In genomic region chr6:33961686-33962085, GRCh38 we compare ENCODE assay signal across 14 cellular contexts.
"Had no signal": no experiment of that assay in that cellular context is flagged by ENCODE, and none has a peak within 500 bp of the region (broad histone marks: within the 10 kb centered on the region; RNA-seq: fewer than 3 reads in every experiment).

No MANE protein-coding gene starts in this region.

- FAIRE-seq: frontal cortex, small intestine had no signal

- H3K27ac ChIP-seq: colonic mucosa, heart left ventricle, right atrium auricular region, thyroid gland, uterus had no signal

- H3K9me3 ChIP-seq: colonic mucosa, right atrium auricular region, thyroid gland, uterus had no signal

- H3K27me3 ChIP-seq: colonic mucosa, right atrium auricular region, thyroid gland, uterus had no signal

- DNase-seq: colonic mucosa; effector CD4-positive, alpha-beta T cell; hippocampal formation; naive B cell; small intestine; stimulated activated CD4-positive, alpha-beta T cell treated with anti-CD3 and anti-CD28 coated beads, Interleukin-12 subunit alpha, Interleukin-12 subunit beta, amount 100 ng/mL, for 4 hours; stimulated activated CD4-positive, alpha-beta T cell treated with anti-CD3 and anti-CD28 coated beads, Interleukin-2, amount 100 ng/mL, for 48 hours; stimulated activated naive CD4-positive, alpha-beta T cell treated with Interleukin-2 at 50 U/mL for 16 hours; thyroid gland; uterus had no signal

- H3K4me1 ChIP-seq: colonic mucosa, right atrium auricular region, thyroid gland, uterus had no signal

- H3K4me3 ChIP-seq: colonic mucosa, heart left ventricle, right atrium auricular region, thyroid gland, uterus had no signal

- ATAC-seq: left lobe of liver had no signal

- H3K36me3 ChIP-seq: colonic mucosa, heart left ventricle, right atrium auricular region, thyroid gland, uterus had no signal
